9 cellular contexts compared by ENCODE assay signal in the genomic region with DNA sequence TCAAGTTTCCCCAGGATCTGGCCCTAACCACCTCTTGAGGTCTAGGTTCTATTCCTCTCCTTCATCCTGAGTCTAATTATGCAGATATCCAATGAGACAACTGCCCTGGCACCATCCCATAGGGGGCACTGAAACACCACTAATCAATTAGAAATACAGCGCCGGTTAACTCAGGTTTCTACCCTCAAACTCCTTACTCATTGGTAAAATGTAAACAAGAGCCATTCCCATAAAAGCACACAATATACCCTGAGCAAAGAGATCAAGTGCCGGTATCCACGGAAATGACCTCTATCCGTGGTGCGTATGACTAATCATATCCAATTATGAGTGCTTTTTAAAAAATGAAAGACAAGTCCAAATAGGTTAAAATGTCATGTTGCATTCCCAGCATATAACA.
DNase-seq lines count a peak whose midpoint lies in the region; ATAC-seq and TF ChIP-seq lines count a peak whose summit lies in the region.
"Had no signal": no experiment of that assay in that cellular context is flagged by ENCODE, and none has a peak within 500 bp of the region (broad histone marks: within the 10 kb centered on the region; RNA-seq: fewer than 3 reads in every experiment).

No MANE protein-coding gene starts in this region.

- no peaks in the 10 kb centered on the region for H3F3A ChIP-seq in PC-3 (ENCODE audit: low read length, unreplicated experiment)

- peak; percentile 60 for DNase-seq in ELF-1 (ENCODE audit: low read depth, low spot score)
- peak; percentile 93 for DNase-seq in PC-3
- DNase-seq in activated T-cell treated with anti-CD3 and anti-CD28 coated beads, Interleukin-2, amount 50 U/mL, for 48 hours, result peak; percentile 61 to 63
- DNase-seq in fibroblast of gingiva (ENCODE audit: low read depth), result peak; percentile 74
- DNase-seq in neural crest cell (ENCODE audit: low read depth, low spot score), result no peak
- peak; percentile 50 for DNase-seq in testis

- no peaks in the 10 kb centered on the region for H3K9me2 ChIP-seq in PC-3 (replicated peaks; ENCODE audit: low read length)

- ATAC-seq in HG03442 (IDR thresholded peaks at IDR 0.05; ENCODE audit: unreplicated experiment), result peak; percentile 45
- ATAC-seq in PC-3, result peak; percentile 99
- no peak for ATAC-seq in GM18867 (IDR thresholded peaks at IDR 0.05; ENCODE audit: unreplicated experiment)

- 51 to 65% methylated on average over 6 of the region's 6 CpGs for WGBS in testis, 2 donors

- H3K27ac ChIP-seq in PC-3 (ENCODE audit: low read length) (peak overlapping the region; percentile 82), testis (no peak overlapping the region)

- TF ChIP-seq POLR2A in testis (IDR thresholded peaks at IDR 0.05), result no peak

- H3K4me3 Mint-ChIP-seq in neural crest cell, result peak overlapping the region; percentile 4
- H3K4me3 Mint-ChIP-seq: activated naive CD8-positive, alpha-beta T cell had no signal

- H3K79me2 ChIP-seq in PC-3 (ENCODE audit: low read length), result peaks cover 7% of the 10 kb centered on the region; the same call in 1 of the 2 replicates

- no peaks in the 10 kb centered on the region for H3K27me3 Mint-ChIP-seq in neural crest cell (ENCODE audit: low read depth)

- peaks cover 24% of the 10 kb centered on the region for H3K4me1 Mint-ChIP-seq in neural crest cell

- CTCF ChIA-PET in PC-3 (lab: Charles Lee), result interaction anchor here (0.7 to 1.2 kb wide), 3 partner anchors 37 to 280 kb away, joined by 3 read pairs; no protein-coding TSS in a partner anchor

- peaks cover 6% of the 10 kb centered on the region for H3K36me3 Mint-ChIP-seq in neural crest cell (ENCODE audit: low read depth)
- H3K36me3 Mint-ChIP-seq: activated naive CD8-positive, alpha-beta T cell had no signal

- H4K20me1 ChIP-seq in PC-3 (ENCODE audit: low read length), result no peaks in the 10 kb centered on the region

- no peak overlapping the region for H2AFZ ChIP-seq in PC-3 (ENCODE audit: low read length)

- TF ChIP-seq CTCF in PC-3 (conservative IDR thresholded peaks at IDR 0.05; ENCODE audit: low read depth, low read length) (peak; percentile 83), neural crest cell (conservative IDR thresholded peaks at IDR 0.05) (peak; percentile 64), testis (IDR thresholded peaks at IDR 0.05) (peak in 2 of 3 experiments; percentile 8 to 26)

- H3K4me3 ChIP-seq in PC-3 (ENCODE audit: low read length) (no peak overlapping the region), testis (no peak overlapping the region)

- H3K9me3 Mint-ChIP-seq in neural crest cell, result peaks cover 5% of the 10 kb centered on the region

- H3K4me1 ChIP-seq in PC-3 (ENCODE audit: insufficient read depth, low read length), result peaks cover 20% of the 10 kb centered on the region
- no peaks in the 10 kb centered on the region for H3K4me1 ChIP-seq in testis

- intact Hi-C loops in PC-3 (cut with micrococcal nuclease), result loop anchor here (1.0 to 5.0 kb wide), 8 partner anchors 72 to 348 kb away; no protein-coding TSS in a partner anchor
- intact Hi-C loops in testis (cut with DNase I; ENCODE audit: low total_unique reads), result no loop called here

- peak overlapping the region; percentile 52 for H3K4me2 ChIP-seq in PC-3 (ENCODE audit: low read length)

- no peak overlapping the region for H3K27ac Mint-ChIP-seq in neural crest cell (ENCODE audit: unreplicated experiment)
- H3K27ac Mint-ChIP-seq: activated naive CD8-positive, alpha-beta T cell had no signal

- no peaks in the 10 kb centered on the region for H3K9me3 ChIP-seq in PC-3 (ENCODE audit: low read length)
- H3K9me3 ChIP-seq in testis, result no peaks in the 10 kb centered on the region

- H3K36me3 ChIP-seq in PC-3 (ENCODE audit: low read depth, low read length), result 0 out of 2 replicates have a peak, but pooled peaks cover 4% of the 10 kb centered on the region
- H3K36me3 ChIP-seq in testis (ENCODE audit: low read depth, missing control alignments), result no peaks in the 10 kb centered on the region

- BruUV-seq in PC-3 (replicated peaks; lab: Mats Ljungman, UMichigan), result no TSS peak

- POLR2A ChIA-PET in PC-3 (lab: Charles Lee; ENCODE audit: unreplicated experiment), result no interaction called here

- peak overlapping the region; percentile 36; the same call in 1 of the 2 replicates for H3K9ac ChIP-seq in PC-3 (ENCODE audit: low read length)

- H3K27me3 ChIP-seq in PC-3 (ENCODE audit: low read length), result no peaks in the 10 kb centered on the region
- H3K27me3 ChIP-seq in testis, result no peaks in the 10 kb centered on the region

Comparison
In these comparisons a context has a peak if more than half of its experiments do, and no peak if none do; other contexts are left out.
1. CTCF ChIP-seq: peak in every context shown above with its lines; median percentile 83 in PC-3; 64 in neural crest cell; 17 in testis.